In the genomic region with DNA sequence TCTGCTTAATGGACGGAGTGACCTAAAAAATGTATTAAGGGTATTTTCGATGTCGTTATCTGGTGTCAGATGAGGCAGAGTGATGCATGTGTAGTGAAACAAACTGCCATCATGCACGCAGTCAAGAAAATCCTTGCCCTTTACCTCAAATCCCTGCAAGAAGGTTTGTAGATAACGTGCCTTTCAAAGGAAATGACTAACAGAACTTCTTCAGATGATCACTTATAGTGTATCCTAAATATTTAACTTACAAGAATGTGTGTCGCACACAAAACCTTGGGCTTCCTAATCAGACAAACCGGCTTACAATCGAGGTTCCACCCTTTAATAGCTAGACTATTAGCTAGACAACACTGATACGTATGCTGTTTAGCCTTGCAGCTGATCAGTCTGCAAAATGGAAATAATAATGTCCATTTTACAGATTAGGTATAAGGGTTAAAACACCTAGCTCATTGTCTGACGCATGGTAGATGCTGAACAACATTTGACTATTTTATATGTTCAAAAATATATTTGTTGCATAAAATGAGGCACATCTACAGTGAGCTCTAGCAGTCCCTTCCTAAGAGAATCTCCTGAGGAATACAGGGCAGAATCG, we compare ENCODE assay signal across 8 cellular contexts. TPM values are rescaled to one million over a fixed set of nuclear protein-coding genes. Genes with fewer than 3 reads are reported as not detected.
A peak's percentile ranks its signal among the peaks of the same experiment; 100 is the strongest.
DNase-seq lines count a peak whose midpoint lies in the region; ATAC-seq and TF ChIP-seq lines count a peak whose summit lies in the region.

No MANE protein-coding gene starts in this region.

- H3K4me1 ChIP-seq in iPS-20b (ENCODE audit: insufficient read depth, low read length) (peaks cover 25% of the 10 kb centered on the region), suprapubic skin (peaks cover 33% of the 10 kb centered on the region)

- H3K4me3 Mint-ChIP-seq in T-helper 2 cell treated with Interferon-gamma antibody and Interleukin-4, amounts not matched to agents 5 μg/mL and 100 μg/mL, for 36 hours: peak overlapping the region; percentile 88

- TF ChIP-seq EP300 in suprapubic skin (IDR thresholded peaks at IDR 0.05): peak; percentile 14

- H3K27ac ChIP-seq in WERI-Rb-1 (peak overlapping the region; percentile 97), iPS-20b (ENCODE audit: low read length) (no peak overlapping the region), suprapubic skin (peak overlapping the region; percentile 96)

- no peak for ATAC-seq in GM21526 (IDR thresholded peaks at IDR 0.05; ENCODE audit: low FRiP score, unreplicated experiment)

- peaks cover 45% of the 10 kb centered on the region for H3K4me1 Mint-ChIP-seq in T-helper 2 cell treated with Interferon-gamma antibody and Interleukin-4, amounts not matched to agents 5 μg/mL and 100 μg/mL, for 36 hours (ENCODE audit: low read depth)

- no peaks in the 10 kb centered on the region for H3K9me3 ChIP-seq in WERI-Rb-1 (ENCODE audit: severe bottlenecking)
- H3K9me3 ChIP-seq in iPS-20b (ENCODE audit: insufficient read depth, low read depth, low read length): no peaks in the 10 kb centered on the region
- no peaks in the 10 kb centered on the region for H3K9me3 ChIP-seq in suprapubic skin

- H3K27ac Mint-ChIP-seq in T-helper 2 cell treated with Interferon-gamma antibody and Interleukin-4, amounts not matched to agents 5 μg/mL and 100 μg/mL, for 36 hours: peak overlapping the region; percentile 94

- TF ChIP-seq CTCF in WERI-Rb-1 (IDR thresholded peaks at IDR 0.05; ENCODE audit: low read depth, low read length) (no peak), suprapubic skin (IDR thresholded peaks at IDR 0.05) (no peak), GM13977 (IDR thresholded peaks at IDR 0.05; ENCODE audit: extremely low read depth, insufficient read depth, missing control alignments) (no peak)

- no peaks in the 10 kb centered on the region for H3K27me3 ChIP-seq in WERI-Rb-1 (ENCODE audit: insufficient read depth, low read depth, severe bottlenecking)
- H3K27me3 ChIP-seq in iPS-20b (ENCODE audit: insufficient read depth, low read length): peaks cover 5% of the 10 kb centered on the region; the same call in 1 of the 2 replicates
- H3K27me3 ChIP-seq in suprapubic skin: no peaks in the 10 kb centered on the region

- H3K36me3 Mint-ChIP-seq in T-helper 2 cell treated with Interferon-gamma antibody and Interleukin-4, amounts not matched to agents 5 μg/mL and 100 μg/mL, for 36 hours (ENCODE audit: low read depth): peaks cover 11% of the 10 kb centered on the region

- peak overlapping the region; percentile 62; the same call in 1 of the 2 replicates for H3K9ac ChIP-seq in iPS-20b (ENCODE audit: low read depth, low read length)

- H3K9me3 Mint-ChIP-seq in T-helper 2 cell treated with Interferon-gamma antibody and Interleukin-4, amounts not matched to agents 5 μg/mL and 100 μg/mL, for 36 hours: no peaks in the 10 kb centered on the region

- in situ Hi-C loops in GM13977 (cut with MboI; ENCODE audit: low pct_unique_long_range_greater_than_20kb, low sequenced_read_pairs, unreplicated experiment): no loop called here

- WGBS in suprapubic skin: 27% methylated on average over 11 of the region's 11 CpGs

- TF ChIP-seq POLR2A in suprapubic skin (IDR thresholded peaks at IDR 0.05): no peak

- H3K36me3 ChIP-seq in WERI-Rb-1: peaks cover 22% of the 10 kb centered on the region
- peaks cover 8% of the 10 kb centered on the region; the same call in 1 of the 2 replicates for H3K36me3 ChIP-seq in iPS-20b (ENCODE audit: insufficient read depth, low read depth, low read length)
- H3K36me3 ChIP-seq in suprapubic skin: no peaks in the 10 kb centered on the region

- no peaks in the 10 kb centered on the region for H3K27me3 Mint-ChIP-seq in T-helper 2 cell treated with Interferon-gamma antibody and Interleukin-4, amounts not matched to agents 5 μg/mL and 100 μg/mL, for 36 hours (ENCODE audit: low read depth)

- H3K4me3 ChIP-seq in WERI-Rb-1 (ENCODE audit: low read depth, low read length) (peak overlapping the region; percentile 86), iPS-20b (ENCODE audit: low read length) (peak overlapping the region; percentile 93), suprapubic skin (peak overlapping the region; percentile 69)

- DNase-seq in T-helper 2 cell treated with Interferon-gamma antibody and Interleukin-4, amounts not matched to agents 5 μg/mL and 100 μg/mL, for 36 hours (ENCODE audit: low spot score): no peak
- no peak for DNase-seq in T-helper 2 cell
- no peak for DNase-seq in WERI-Rb-1
- DNase-seq in suprapubic skin (ENCODE audit: low spot score in 2 of 2): no peak
- DNase-seq in GM13977 (ENCODE audit: low spot score): no peak
- DNase-seq in NK-92 treated with Interleukin-12 subunit alpha and Interleukin-12 subunit beta, amount 100 ng/mL, for 24 hours (lab: John Stamatoyannopoulos, UW): no peak

RNA-seq across cellular contexts. Expression of gene TBCA, which starts 0.6 kb away (rescaled TPM):
- 100 to 1,000 TPM in 2 of 4 donors, 10 to 100 TPM in 2; 74.7 to 120 (median 94.5) TPM for total RNA-seq in suprapubic skin
